Comparison of ENCODE assay signal across 25 cellular contexts in the genomic region with DNA sequence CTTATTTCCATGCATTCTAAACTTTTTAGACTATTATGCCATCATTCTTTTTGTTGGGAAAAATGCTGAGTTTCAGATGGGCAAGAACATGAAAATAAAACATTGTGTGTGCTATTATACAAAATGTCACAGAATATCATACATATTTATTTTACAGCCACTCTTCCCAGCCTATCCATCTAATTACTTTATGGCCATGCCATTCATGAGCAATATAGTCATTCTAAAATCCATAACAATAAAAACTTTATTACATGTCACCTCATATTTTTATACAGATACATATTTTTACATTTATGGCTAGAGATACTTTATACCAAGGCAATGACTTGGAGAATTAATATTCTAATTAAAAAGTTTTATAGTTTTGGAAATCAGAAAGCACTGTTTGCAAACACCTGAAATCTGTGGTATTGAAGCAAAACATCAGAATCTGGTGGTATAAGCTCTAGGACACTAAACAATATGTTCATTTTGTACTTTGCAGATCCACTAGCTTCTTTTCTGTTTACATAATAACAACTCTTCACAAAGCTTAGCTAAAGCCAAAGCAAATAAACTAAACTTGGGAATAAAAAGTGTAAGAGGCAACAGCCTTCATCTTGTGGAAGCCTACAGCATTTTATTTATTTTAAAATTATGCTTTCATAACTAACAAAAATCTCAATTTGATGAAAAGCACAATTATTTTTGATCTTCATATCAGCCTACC.
"Had no signal": no experiment of that assay in that cellular context is flagged by ENCODE, and none has a peak within 500 bp of the region (broad histone marks: within the 10 kb centered on the region; RNA-seq: fewer than 3 reads in every experiment).

No MANE protein-coding gene starts in this region.

- H3K9me3 Mint-ChIP-seq: activated CD8-positive, alpha-beta T cell treated with anti-CD3 and anti-CD28 coated beads for 36 hours; activated naive CD8-positive, alpha-beta T cell treated with anti-CD3 and anti-CD28 coated beads, Interleukin-2, amount 10 ng/mL, durations not matched to agents 7 days and 5 days had no signal

- H3K4me1 ChIP-seq: adrenal gland, breast epithelium had no signal

- H3K4me3 Mint-ChIP-seq: activated CD8-positive, alpha-beta T cell treated with anti-CD3 and anti-CD28 coated beads for 36 hours; activated naive CD8-positive, alpha-beta T cell treated with anti-CD3 and anti-CD28 coated beads, Interleukin-2, amount 10 ng/mL, durations not matched to agents 7 days and 5 days had no signal

- H3K4me3 ChIP-seq: adrenal gland, breast epithelium, K562 had no signal

- ATAC-seq: activated CD4-positive, CD25-positive, alpha-beta regulatory T cell treated with anti-CD3 and anti-CD28 coated beads, Interleukin-2, amount 50 U/mL, for 24 hours; activated CD8-positive, alpha-beta T cell treated with anti-CD3 and anti-CD28 coated beads for 36 hours; K562; Right ventricle myocardium inferior had no signal

- FAIRE-seq: K562 had no signal

- H3K36me3 ChIP-seq: adrenal gland, breast epithelium had no signal

- H3K27ac Mint-ChIP-seq: activated CD8-positive, alpha-beta T cell treated with anti-CD3 and anti-CD28 coated beads for 36 hours; activated naive CD8-positive, alpha-beta T cell treated with anti-CD3 and anti-CD28 coated beads, Interleukin-2, amount 10 ng/mL, durations not matched to agents 7 days and 5 days had no signal

- H3K27me3 ChIP-seq: adrenal gland, breast epithelium had no signal

- DNase-seq: activated CD4-positive, alpha-beta T cell treated with anti-CD3 and anti-CD28 coated beads for 4 hours; activated CD8-positive, alpha-beta memory T cell treated with anti-CD3 and anti-CD28 coated beads, Interleukin-2, amount 50 U/mL, for 4 hours; activated CD8-positive, alpha-beta T cell treated with anti-CD3 and anti-CD28 coated beads for 36 hours; activated naive CD4-positive, alpha-beta T cell treated with anti-CD3 and anti-CD28 coated beads, Interleukin-2, amount 50 U/mL, for 16 hours; activated naive CD8-positive, alpha-beta T cell treated with anti-CD3 and anti-CD28 coated beads, Interleukin-2, amount 10 ng/mL, durations not matched to agents 7 days and 5 days; adrenal gland; anterior cingulate cortex; caudate nucleus; Kasumi-1; MV-4-11; NCI-H1092 treated with DMSO at 0.1 percent for 48 hours; NCI-H1417 treated with DMSO at 0.1 percent for 48 hours; NCI-H1694; NCI-H2029; NCI-H345; NCI-H510A; NCI-H526 treated with DMSO at 0.1 percent for 48 hours; NCI-H82; RPMI8226; SK-N-SH; T-helper 1 cell had no signal

- H3K27ac ChIP-seq: adrenal gland, breast epithelium had no signal

- H3K27me3 Mint-ChIP-seq: activated CD8-positive, alpha-beta T cell treated with anti-CD3 and anti-CD28 coated beads for 36 hours; activated naive CD8-positive, alpha-beta T cell treated with anti-CD3 and anti-CD28 coated beads, Interleukin-2, amount 10 ng/mL, durations not matched to agents 7 days and 5 days had no signal

- H3K9me3 ChIP-seq: adrenal gland, breast epithelium, SK-N-SH had no signal
